Comparison of ENCODE assay signal across 8 cellular contexts in genomic region chr3:5197470-5198312, GRCh38. TPM values are rescaled to one million over a fixed set of nuclear protein-coding genes. Genes with fewer than 3 reads are reported as not detected.
A peak's percentile ranks its signal among the peaks of the same experiment; 100 is the strongest.
DNase-seq lines count a peak whose midpoint lies in the region; ATAC-seq, FAIRE-seq and TF ChIP-seq lines count a peak whose summit lies in the region.

No MANE protein-coding gene starts in this region.

- peak; percentile 14 for DNase-seq in A172 (ENCODE audit: low spot score)
- DNase-seq in SIG-M5 treated with dmso at 0.1 percent for 504 hours (lab: John Stamatoyannopoulos, UW; ENCODE audit: unreplicated experiment) = peak; percentile 95
- no peak for DNase-seq in endothelial cell of umbilical vein (ENCODE audit: low read depth, low spot score)
- peak; percentile 35 for DNase-seq in stimulated activated CD4-positive, alpha-beta T cell treated with anti-CD3 and anti-CD28 coated beads, Interleukin-4, amount 100 ng/mL, for 1 hour
- no peak for DNase-seq in DMS79 treated with DMSO at 0.1 percent for 48 hours (lab: John Stamatoyannopoulos, UW)
- DNase-seq in RKO (ENCODE audit: low spot score) = no peak

- H2AFZ ChIP-seq in endothelial cell of umbilical vein (ENCODE audit: low read depth, low read length) = no peak overlapping the region

- H3K79me2 ChIP-seq in endothelial cell of umbilical vein (ENCODE audit: control insufficient read depth, insufficient read depth, low read length) = peaks cover 45% of the 10 kb centered on the region

- peak overlapping the region; percentile 5 for H3K4me2 ChIP-seq in endothelial cell of umbilical vein (ENCODE audit: insufficient read depth, low read length)

- H3K9me1 ChIP-seq in endothelial cell of umbilical vein (replicated peaks; ENCODE audit: control insufficient read depth, extremely low read depth, insufficient read depth, low read length) = no peaks in the 10 kb centered on the region

- CTCF ChIA-PET in endothelial cell of umbilical vein (lab: Charles Lee) = interaction anchor here (0.7 to 3.0 kb wide), 11 partner anchors 14 to 486 kb away, joined by 3 to 12 read pairs (median 3); partner anchors contain the start of gene ARL8B

- peaks cover 38% of the 10 kb centered on the region for H3K4me1 ChIP-seq in endothelial cell of umbilical vein (ENCODE audit: control insufficient read depth, extremely low read depth, insufficient read depth, low read length)

- peak overlapping the region; percentile 75 for H3K27ac ChIP-seq in endothelial cell of umbilical vein (ENCODE audit: insufficient read depth, low read depth, low read length)

- peaks cover 11 to 20% of the 10 kb centered on the region in 2 experiments for H3K36me3 ChIP-seq in endothelial cell of umbilical vein (ENCODE audit: control insufficient read depth in 2 of 2, extremely low read depth in 1 of 2, insufficient read depth in 2 of 2, low read length in 2 of 2)

- no peak for FAIRE-seq in endothelial cell of umbilical vein (lab: Jason Lieb, UNC)

- H3K4me3 ChIP-seq in endothelial cell of umbilical vein (replicated peaks in 1 of 3; ENCODE audit: insufficient read depth in 1 of 3, low read depth in 1 of 3, low read length in 3 of 3) = no peak overlapping the region

- H3K9ac ChIP-seq in endothelial cell of umbilical vein (replicated peaks; ENCODE audit: extremely low read depth, insufficient read depth, low read length) = no peak overlapping the region

- TF ChIP-seq POLR2A in endothelial cell of umbilical vein (IDR thresholded peaks at IDR 0.05; ENCODE audit: low read depth, low read length) = no peak

- no peak for TF ChIP-seq CTCF in endothelial cell of umbilical vein (IDR thresholded peaks at IDR 0.05; ENCODE audit: extremely low read depth in 1 of 2, insufficient read depth in 1 of 2, low read depth in 1 of 2, low read length in 2 of 2)

- peak; percentile 86 for ATAC-seq in GM18870 (IDR thresholded peaks at IDR 0.05; ENCODE audit: unreplicated experiment)
- ATAC-seq in HG03060 (IDR thresholded peaks at IDR 0.05; ENCODE audit: low read depth, unreplicated experiment) = peak; percentile 45

- H3K9me3 ChIP-seq in endothelial cell of umbilical vein (replicated peaks; ENCODE audit: control insufficient read depth, insufficient read depth, low read length) = no peaks in the 10 kb centered on the region

- intact Hi-C loops in endothelial cell of umbilical vein (cut with micrococcal nuclease) = loop anchor here (2.0 kb wide), 1 partner anchor 1251 kb away; no protein-coding TSS in a partner anchor

- dilution Hi-C loops in endothelial cell of umbilical vein (cut with MboI; ENCODE audit: extremely low pct_ligation_motif_present, low sequenced_read_pairs) = no loop called here

- no peaks in the 10 kb centered on the region for H4K20me1 ChIP-seq in endothelial cell of umbilical vein (replicated peaks; ENCODE audit: control insufficient read depth, extremely low read depth, insufficient read depth, low read length)

- no peaks in the 10 kb centered on the region for H3K27me3 ChIP-seq in endothelial cell of umbilical vein (ENCODE audit: control insufficient read depth in 2 of 2, insufficient read depth in 2 of 2, low read length in 2 of 2)

- POLR2A ChIA-PET in endothelial cell of umbilical vein (lab: Charles Lee) = interaction anchor here (1.0 kb wide), 1 partner anchor 12 kb away, joined by 5 read pairs; no protein-coding TSS in a partner anchor

- BruUV-seq in endothelial cell of umbilical vein (replicated peaks; lab: Mats Ljungman, UMichigan) = no TSS peak

TF ChIP-seq in endothelial cell of umbilical vein, 7 proteins besides CTCF, POLR2A, EP300 and RAD21:
- TF ChIP-seq JUN (IDR thresholded peaks at IDR 0.05; ENCODE audit: borderline replicate concordance, insufficient read depth, insufficient read length, low read depth) (no peak), FOS (IDR thresholded peaks at IDR 0.05; ENCODE audit: borderline replicate concordance, insufficient read depth, low read length) (no peak), POLR2AphosphoS5 (IDR thresholded peaks at IDR 0.05; ENCODE audit: insufficient read depth, low read depth, low read length) (no peak), MYC (IDR thresholded peaks at IDR 0.05; ENCODE audit: low read depth, low read length) (no peak), MAX (IDR thresholded peaks at IDR 0.05; ENCODE audit: insufficient read depth, insufficient read length) (no peak), EZH2 (IDR thresholded peaks at IDR 0.05; ENCODE audit: borderline replicate concordance, low read depth, low read length, severe bottlenecking) (no peak), GATA2 (IDR thresholded peaks at IDR 0.05; ENCODE audit: insufficient read depth, insufficient read length, low read depth, low read length) (no peak)

RNA-seq across cellular contexts. Expression of gene EDEM1, which starts 10.2 kb away (rescaled TPM):
- 23.4 and 25.9 TPM in 2 replicates for total RNA-seq in A172 (2014; rRNA removed; shearing (Covaris generic))
- total RNA-seq in endothelial cell of umbilical vein = 61.1 and 65.4 TPM in 2 replicates
- 19.1 and 19.4 TPM in 2 replicates for polyA plus RNA-seq in endothelial cell of umbilical vein
- polyA plus RNA-seq in endothelial cell of umbilical vein (2011; cell fraction: cytosol; rRNA removed) = 17.5 and 20.8 TPM in 2 replicates
- 39.2 and 44.3 TPM in 2 replicates for polyA plus RNA-seq in endothelial cell of umbilical vein (2011; cell fraction: nucleus; rRNA removed)
- 28.9 and 34.0 TPM in 2 replicates for polyA plus RNA-seq in endothelial cell of umbilical vein (2012)
- polyA minus RNA-seq in endothelial cell of umbilical vein = 50.1 and 54.7 TPM in 2 replicates
- polyA minus RNA-seq in endothelial cell of umbilical vein (2011; cell fraction: cytosol; rRNA and poly(A)+ RNA removed) = 22.5 TPM
- polyA minus RNA-seq in endothelial cell of umbilical vein (2011; cell fraction: nucleus; rRNA and poly(A)+ RNA removed) = 38.2 and 49.6 TPM in 2 replicates

Comparison
In these comparisons a context has a peak if more than half of its experiments do, and no peak if none do; other contexts are left out.
1. DNase-seq: peak in A172 (single experiment), SIG-M5 treated with dmso at 0.1 percent for 504 hours (single experiment) and stimulated activated CD4-positive, alpha-beta T cell treated with anti-CD3 and anti-CD28 coated beads, Interleukin-4, amount 100 ng/mL, for 1 hour (single experiment); none in endothelial cell of umbilical vein (single experiment), DMS79 treated with DMSO at 0.1 percent for 48 hours (single experiment) and RKO (single experiment).